1 cellular context compared by ENCODE assay signal in the genomic region with DNA sequence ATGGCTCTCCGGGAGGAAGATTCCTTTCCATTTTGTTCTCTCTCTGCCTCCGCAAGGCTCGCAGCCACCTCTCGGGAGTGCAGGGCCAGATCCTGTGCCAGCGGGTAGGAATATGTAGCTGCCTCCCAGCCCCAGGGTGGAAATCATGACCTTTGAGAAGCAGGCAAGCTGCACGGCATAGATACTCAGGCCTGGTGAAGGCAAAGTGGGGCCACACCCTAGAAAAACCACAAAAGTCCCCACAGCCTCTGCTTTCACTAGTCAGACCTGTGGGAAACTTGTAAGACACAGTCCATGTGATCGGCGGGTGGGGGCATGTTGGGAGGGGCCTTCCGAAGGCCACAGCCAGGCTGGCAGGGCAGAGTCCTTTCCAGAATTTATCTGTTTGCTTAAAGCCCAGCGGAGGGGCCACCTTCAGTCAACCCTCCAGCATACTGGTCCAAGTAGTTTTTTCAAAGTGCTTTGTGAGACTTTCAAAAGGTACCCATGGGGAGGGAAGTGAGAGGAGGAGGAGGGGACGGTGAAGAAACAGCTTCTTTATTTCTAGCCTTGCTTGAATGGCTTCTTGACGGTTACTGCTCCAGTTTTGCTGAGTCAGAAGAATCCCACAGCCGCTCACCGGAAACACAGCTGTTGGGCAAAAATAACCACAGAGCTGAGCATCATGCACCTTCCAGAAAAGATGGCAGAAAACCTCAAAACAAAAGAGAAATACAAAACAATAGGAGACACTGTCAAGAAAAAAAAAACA.
TF ChIP-seq lines count a peak whose summit lies in the region.

A gene (plus strand): TSS at position 52 of the 751 bp plus-strand sequence. CDS start 16,562 bp downstream, outside the sequence.

TF ChIP-seq in K562, 482 proteins besides CTCF, POLR2A, EP300 and RAD21 (continued from another document and continues in another):
- TF ChIP-seq, protein P1, sequence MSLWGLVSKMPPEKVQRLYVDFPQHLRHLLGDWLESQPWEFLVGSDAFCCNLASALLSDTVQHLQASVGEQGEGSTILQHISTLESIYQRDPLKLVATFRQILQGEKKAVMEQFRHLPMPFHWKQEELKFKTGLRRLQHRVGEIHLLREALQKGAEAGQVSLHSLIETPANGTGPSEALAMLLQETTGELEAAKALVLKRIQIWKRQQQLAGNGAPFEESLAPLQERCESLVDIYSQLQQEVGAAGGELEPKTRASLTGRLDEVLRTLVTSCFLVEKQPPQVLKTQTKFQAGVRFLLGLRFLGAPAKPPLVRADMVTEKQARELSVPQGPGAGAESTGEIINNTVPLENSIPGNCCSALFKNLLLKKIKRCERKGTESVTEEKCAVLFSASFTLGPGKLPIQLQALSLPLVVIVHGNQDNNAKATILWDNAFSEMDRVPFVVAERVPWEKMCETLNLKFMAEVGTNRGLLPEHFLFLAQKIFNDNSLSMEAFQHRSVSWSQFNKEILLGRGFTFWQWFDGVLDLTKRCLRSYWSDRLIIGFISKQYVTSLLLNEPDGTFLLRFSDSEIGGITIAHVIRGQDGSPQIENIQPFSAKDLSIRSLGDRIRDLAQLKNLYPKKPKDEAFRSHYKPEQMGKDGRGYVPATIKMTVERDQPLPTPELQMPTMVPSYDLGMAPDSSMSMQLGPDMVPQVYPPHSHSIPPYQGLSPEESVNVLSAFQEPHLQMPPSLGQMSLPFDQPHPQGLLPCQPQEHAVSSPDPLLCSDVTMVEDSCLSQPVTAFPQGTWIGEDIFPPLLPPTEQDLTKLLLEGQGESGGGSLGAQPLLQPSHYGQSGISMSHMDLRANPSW (CRISPR knock-in tag; IDR thresholded peaks at IDR 0.05) = no peak
- TF ChIP-seq ZNF77 (CRISPR knock-in tag; IDR thresholded peaks at IDR 0.05) (no peak), TAL1 (IDR thresholded peaks at IDR 0.05) (peak; percentile 92), DACH1 (IDR thresholded peaks at IDR 0.05; ENCODE audit: partially characterized antibody) (peak; percentile 79), MECOM (CRISPR knock-in tag; IDR thresholded peaks at IDR 0.05) (no peak), LARP7 (IDR thresholded peaks at IDR 0.05) (no peak), YY1 (IDR thresholded peaks at IDR 0.05; ENCODE audit: borderline replicate concordance in 1 of 3, control insufficient read depth in 1 of 3, extremely low read depth in 1 of 3, insufficient read depth in 3 of 3, insufficient read length in 1 of 3, insufficient replicate concordance in 2 of 3, low read depth in 1 of 3, low read length in 2 of 3) (peak in 2 of 3 experiments; percentile 58 to 75), JUN (IDR thresholded peaks at IDR 0.05; ENCODE audit: borderline replicate concordance, low read depth, low read length) (peak; percentile 65; the same call in 1 of the 2 replicates), JUN (CRISPR knock-in tag; IDR thresholded peaks at IDR 0.05; ENCODE audit: borderline replicate concordance) (peak; percentile 45; the same call in 1 of the 2 replicates), DPF2 (IDR thresholded peaks at IDR 0.05) (peak; percentile 96), HDAC2 (IDR thresholded peaks at IDR 0.05) (peak; percentile 71), NUFIP1 (IDR thresholded peaks at IDR 0.05; ENCODE audit: partially characterized antibody) (no peak), RFX1 (IDR thresholded peaks at IDR 0.05) (no peak), ZNF79 (CRISPR knock-in tag; IDR thresholded peaks at IDR 0.05; ENCODE audit: low read depth) (no peak), ZNF23 (CRISPR knock-in tag; IDR thresholded peaks at IDR 0.05) (no peak), ZFX (CRISPR knock-in tag; IDR thresholded peaks at IDR 0.05) (peak; percentile 62; the same call in 1 of the 2 replicates), POLR2B (IDR thresholded peaks at IDR 0.05; ENCODE audit: low read depth, partially characterized antibody) (peak; percentile 56), CHCHD3 (CRISPR knock-in tag; IDR thresholded peaks at IDR 0.05) (no peak), ZNF184 (CRISPR knock-in tag; IDR thresholded peaks at IDR 0.05) (no peak), MXI1 (IDR thresholded peaks at IDR 0.05; ENCODE audit: low read depth, low read length) (peak; percentile 71), ZNF175 (CRISPR knock-in tag; IDR thresholded peaks at IDR 0.05; ENCODE audit: low read depth) (peak; percentile 82), MTA2 (IDR thresholded peaks at IDR 0.05; ENCODE audit: low read depth) (peak; percentile 89), ZNF24 (IDR thresholded peaks at IDR 0.05) (no peak), HOXB6 (CRISPR knock-in tag; IDR thresholded peaks at IDR 0.05; ENCODE audit: borderline replicate concordance) (no peak), MTA3 (IDR thresholded peaks at IDR 0.05; ENCODE audit: borderline replicate concordance) (peak; percentile 89), RB1 (IDR thresholded peaks at IDR 0.05; ENCODE audit: low read depth) (peak; percentile 54; the same call in 1 of the 2 replicates), TEAD4 (IDR thresholded peaks at IDR 0.05; ENCODE audit: low read length) (peak; percentile 92), TEAD4 (CRISPR knock-in tag; IDR thresholded peaks at IDR 0.05; ENCODE audit: borderline replicate concordance) (no peak), SMC3 (conservative IDR thresholded peaks at IDR 0.05; ENCODE audit: insufficient read depth, low read depth, low read length) (0 out of 2 replicates have a peak, but pooled peaks have one; percentile 6), POLR2AphosphoS5 (IDR thresholded peaks at IDR 0.05; ENCODE audit: control insufficient read depth, insufficient read depth, low read depth, low read length) (peak; percentile 82), SMAD4 (CRISPR knock-in tag; conservative IDR thresholded peaks at IDR 0.05) (peak; percentile 91), PHTF2 (CRISPR knock-in tag; IDR thresholded peaks at IDR 0.05) (no peak), POLR2G (IDR thresholded peaks at IDR 0.05; ENCODE audit: low read depth, low read length) (peak; percentile 79), SPI1 (IDR thresholded peaks at IDR 0.05; ENCODE audit: borderline replicate concordance, low read depth, low read length) (peak; percentile 52; the same call in 1 of the 2 replicates), CBX3 (IDR thresholded peaks at IDR 0.05; ENCODE audit: borderline replicate concordance in 1 of 2, low read length in 2 of 2) (peak in 1 of 2 experiments; percentile 40; a peak in 1 of 3 replicates), ZNF707 (CRISPR knock-in tag; conservative IDR thresholded peaks at IDR 0.05) (no peak), ZNF217 (CRISPR knock-in tag; IDR thresholded peaks at IDR 0.05) (no peak), BCOR (IDR thresholded peaks at IDR 0.05) (peak; percentile 63), NCOA1 (IDR thresholded peaks at IDR 0.05; ENCODE audit: low read depth) (peak; percentile 77), SMARCE1 (IDR thresholded peaks at IDR 0.05) (peak; percentile 93), U2AF2 (optimal IDR thresholded peaks at IDR 0.05; ENCODE audit: low read depth, low read length) (no peak), CEBPG (CRISPR knock-in tag; IDR thresholded peaks at IDR 0.05) (peak; percentile 21; the same call in 1 of the 2 replicates), CEBPG (tag; conservative IDR thresholded peaks at IDR 0.05 in 1 of 2, IDR thresholded peaks at IDR 0.05 in 1 of 2) (peak; percentile 53 to 60; a peak in 2 of 4 replicates), ZNF140 (CRISPR knock-in tag; IDR thresholded peaks at IDR 0.05) (no peak), FOXA3 (CRISPR knock-in tag; conservative IDR thresholded peaks at IDR 0.05 in 1 of 2, IDR thresholded peaks at IDR 0.05 in 1 of 2) (0 out of 4 replicates have a peak, but pooled peaks have one; percentile 3 to 64), SMARCA4 (IDR thresholded peaks at IDR 0.05) (peak; percentile 91), ZNF253 (CRISPR knock-in tag; conservative IDR thresholded peaks at IDR 0.05) (no peak), HNRNPL (IDR thresholded peaks at IDR 0.05; ENCODE audit: low read depth, low read length) (no peak), TCF7 (IDR thresholded peaks at IDR 0.05; ENCODE audit: borderline replicate concordance) (no peak; the same call in 1 of the 2 replicates), FOSL1 (tag; conservative IDR thresholded peaks at IDR 0.05) (peak; percentile 79)
- TF ChIP-seq, protein P2, sequence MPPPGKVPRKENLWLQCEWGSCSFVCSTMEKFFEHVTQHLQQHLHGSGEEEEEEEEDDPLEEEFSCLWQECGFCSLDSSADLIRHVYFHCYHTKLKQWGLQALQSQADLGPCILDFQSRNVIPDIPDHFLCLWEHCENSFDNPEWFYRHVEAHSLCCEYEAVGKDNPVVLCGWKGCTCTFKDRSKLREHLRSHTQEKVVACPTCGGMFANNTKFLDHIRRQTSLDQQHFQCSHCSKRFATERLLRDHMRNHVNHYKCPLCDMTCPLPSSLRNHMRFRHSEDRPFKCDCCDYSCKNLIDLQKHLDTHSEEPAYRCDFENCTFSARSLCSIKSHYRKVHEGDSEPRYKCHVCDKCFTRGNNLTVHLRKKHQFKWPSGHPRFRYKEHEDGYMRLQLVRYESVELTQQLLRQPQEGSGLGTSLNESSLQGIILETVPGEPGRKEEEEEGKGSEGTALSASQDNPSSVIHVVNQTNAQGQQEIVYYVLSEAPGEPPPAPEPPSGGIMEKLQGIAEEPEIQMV (tag; conservative IDR thresholded peaks at IDR 0.05; ENCODE audit: low read depth) = 0 out of 2 replicates have a peak, but pooled peaks have one; percentile 37
- TF ChIP-seq, protein P3, sequence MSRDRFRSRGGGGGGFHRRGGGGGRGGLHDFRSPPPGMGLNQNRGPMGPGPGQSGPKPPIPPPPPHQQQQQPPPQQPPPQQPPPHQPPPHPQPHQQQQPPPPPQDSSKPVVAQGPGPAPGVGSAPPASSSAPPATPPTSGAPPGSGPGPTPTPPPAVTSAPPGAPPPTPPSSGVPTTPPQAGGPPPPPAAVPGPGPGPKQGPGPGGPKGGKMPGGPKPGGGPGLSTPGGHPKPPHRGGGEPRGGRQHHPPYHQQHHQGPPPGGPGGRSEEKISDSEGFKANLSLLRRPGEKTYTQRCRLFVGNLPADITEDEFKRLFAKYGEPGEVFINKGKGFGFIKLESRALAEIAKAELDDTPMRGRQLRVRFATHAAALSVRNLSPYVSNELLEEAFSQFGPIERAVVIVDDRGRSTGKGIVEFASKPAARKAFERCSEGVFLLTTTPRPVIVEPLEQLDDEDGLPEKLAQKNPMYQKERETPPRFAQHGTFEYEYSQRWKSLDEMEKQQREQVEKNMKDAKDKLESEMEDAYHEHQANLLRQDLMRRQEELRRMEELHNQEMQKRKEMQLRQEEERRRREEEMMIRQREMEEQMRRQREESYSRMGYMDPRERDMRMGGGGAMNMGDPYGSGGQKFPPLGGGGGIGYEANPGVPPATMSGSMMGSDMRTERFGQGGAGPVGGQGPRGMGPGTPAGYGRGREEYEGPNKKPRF (IDR thresholded peaks at IDR 0.05; ENCODE audit: low read depth, low read length) = no peak
- TF ChIP-seq, protein P4, sequence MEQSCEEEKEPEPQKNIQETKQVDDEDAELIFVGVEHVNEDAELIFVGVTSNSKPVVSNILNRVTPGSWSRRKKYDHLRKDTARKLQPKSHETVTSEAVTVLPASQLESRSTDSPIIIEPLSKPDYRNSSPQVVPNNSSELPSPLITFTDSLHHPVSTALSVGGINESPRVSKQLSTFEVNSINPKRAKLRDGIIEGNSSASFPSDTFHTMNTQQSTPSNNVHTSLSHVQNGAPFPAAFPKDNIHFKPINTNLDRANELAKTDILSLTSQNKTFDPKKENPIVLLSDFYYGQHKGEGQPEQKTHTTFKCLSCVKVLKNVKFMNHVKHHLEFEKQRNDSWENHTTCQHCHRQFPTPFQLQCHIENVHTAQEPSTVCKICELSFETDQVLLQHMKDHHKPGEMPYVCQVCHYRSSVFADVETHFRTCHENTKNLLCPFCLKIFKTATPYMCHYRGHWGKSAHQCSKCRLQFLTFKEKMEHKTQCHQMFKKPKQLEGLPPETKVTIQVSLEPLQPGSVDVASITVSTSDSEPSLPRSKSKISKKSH (CRISPR knock-in tag; IDR thresholded peaks at IDR 0.05) = no peak
- TF ChIP-seq, protein P5, sequence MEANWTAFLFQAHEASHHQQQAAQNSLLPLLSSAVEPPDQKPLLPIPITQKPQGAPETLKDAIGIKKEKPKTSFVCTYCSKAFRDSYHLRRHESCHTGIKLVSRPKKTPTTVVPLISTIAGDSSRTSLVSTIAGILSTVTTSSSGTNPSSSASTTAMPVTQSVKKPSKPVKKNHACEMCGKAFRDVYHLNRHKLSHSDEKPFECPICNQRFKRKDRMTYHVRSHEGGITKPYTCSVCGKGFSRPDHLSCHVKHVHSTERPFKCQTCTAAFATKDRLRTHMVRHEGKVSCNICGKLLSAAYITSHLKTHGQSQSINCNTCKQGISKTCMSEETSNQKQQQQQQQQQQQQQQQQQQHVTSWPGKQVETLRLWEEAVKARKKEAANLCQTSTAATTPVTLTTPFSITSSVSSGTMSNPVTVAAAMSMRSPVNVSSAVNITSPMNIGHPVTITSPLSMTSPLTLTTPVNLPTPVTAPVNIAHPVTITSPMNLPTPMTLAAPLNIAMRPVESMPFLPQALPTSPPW (CRISPR knock-in tag; IDR thresholded peaks at IDR 0.05) = peak; percentile 99
- TF ChIP-seq, protein P6, sequence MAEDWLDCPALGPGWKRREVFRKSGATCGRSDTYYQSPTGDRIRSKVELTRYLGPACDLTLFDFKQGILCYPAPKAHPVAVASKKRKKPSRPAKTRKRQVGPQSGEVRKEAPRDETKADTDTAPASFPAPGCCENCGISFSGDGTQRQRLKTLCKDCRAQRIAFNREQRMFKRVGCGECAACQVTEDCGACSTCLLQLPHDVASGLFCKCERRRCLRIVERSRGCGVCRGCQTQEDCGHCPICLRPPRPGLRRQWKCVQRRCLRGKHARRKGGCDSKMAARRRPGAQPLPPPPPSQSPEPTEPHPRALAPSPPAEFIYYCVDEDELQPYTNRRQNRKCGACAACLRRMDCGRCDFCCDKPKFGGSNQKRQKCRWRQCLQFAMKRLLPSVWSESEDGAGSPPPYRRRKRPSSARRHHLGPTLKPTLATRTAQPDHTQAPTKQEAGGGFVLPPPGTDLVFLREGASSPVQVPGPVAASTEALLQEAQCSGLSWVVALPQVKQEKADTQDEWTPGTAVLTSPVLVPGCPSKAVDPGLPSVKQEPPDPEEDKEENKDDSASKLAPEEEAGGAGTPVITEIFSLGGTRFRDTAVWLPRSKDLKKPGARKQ (CRISPR knock-in tag; IDR thresholded peaks at IDR 0.05) = no peak
- TF ChIP-seq, protein P7, sequence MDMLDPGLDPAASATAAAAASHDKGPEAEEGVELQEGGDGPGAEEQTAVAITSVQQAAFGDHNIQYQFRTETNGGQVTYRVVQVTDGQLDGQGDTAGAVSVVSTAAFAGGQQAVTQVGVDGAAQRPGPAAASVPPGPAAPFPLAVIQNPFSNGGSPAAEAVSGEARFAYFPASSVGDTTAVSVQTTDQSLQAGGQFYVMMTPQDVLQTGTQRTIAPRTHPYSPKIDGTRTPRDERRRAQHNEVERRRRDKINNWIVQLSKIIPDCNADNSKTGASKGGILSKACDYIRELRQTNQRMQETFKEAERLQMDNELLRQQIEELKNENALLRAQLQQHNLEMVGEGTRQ (CRISPR knock-in tag; IDR thresholded peaks at IDR 0.05) = peak; percentile 73
